1 cellular context compared by ENCODE assay signal in the genomic region with DNA sequence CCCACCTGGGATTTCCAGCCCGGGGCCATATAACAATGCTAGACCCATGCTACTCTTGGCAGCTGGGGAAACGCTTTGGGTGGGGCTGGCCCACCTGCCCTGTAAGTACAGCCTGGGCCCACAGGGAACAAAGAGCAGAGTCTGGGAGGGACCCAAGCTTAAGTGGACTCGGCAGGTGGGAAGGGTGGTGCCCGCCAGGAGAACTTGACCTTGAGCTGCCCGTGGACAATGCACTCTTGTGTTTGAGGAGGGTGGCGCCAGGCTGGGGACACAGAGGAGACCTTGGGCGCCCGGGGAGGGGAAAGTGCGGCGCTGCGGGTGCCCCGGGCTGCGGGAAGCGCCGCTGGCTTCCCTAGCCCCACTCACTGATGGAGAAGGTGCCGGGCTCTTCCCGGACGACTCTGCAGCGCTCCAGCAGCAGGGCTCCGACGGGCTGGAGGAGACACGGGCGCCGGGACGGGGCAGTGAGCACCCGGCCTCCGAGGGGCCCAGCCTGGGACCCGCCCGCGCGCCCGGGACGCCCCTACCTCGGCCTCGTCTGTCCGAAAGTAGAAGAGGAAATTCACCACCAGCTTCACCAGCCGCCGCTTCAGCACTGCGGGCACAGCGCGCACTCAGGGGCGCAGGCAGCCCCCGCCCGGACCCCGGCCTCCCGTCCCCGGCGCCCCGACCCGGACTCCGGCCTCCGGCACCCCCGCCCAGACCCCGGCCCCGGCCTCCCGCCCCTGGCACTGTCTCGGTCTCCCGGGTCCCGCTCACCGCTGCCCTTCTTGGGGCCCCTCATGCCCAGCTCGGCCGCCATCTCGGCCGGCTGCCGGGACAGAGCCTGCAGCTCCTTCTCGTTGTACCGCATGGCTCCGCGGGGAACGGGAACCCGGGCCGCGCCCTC.
TF ChIP-seq lines count a peak whose summit lies in the region.

No MANE protein-coding gene starts in this region.

TF ChIP-seq in HepG2, 621 proteins besides CTCF, POLR2A, EP300 and RAD21 (continued from another document and continues in another):
- no peak for TF ChIP-seq BORCS8-MEF2B (CRISPR knock-in tag; IDR thresholded peaks at IDR 0.05)
- TF ChIP-seq MTA3 (CRISPR knock-in tag; IDR thresholded peaks at IDR 0.05), result no peak
- no peak for TF ChIP-seq ZBTB1 (CRISPR knock-in tag; IDR thresholded peaks at IDR 0.05; ENCODE audit: borderline replicate concordance)
- no peak for TF ChIP-seq GZF1 (CRISPR knock-in tag; IDR thresholded peaks at IDR 0.05)
- no peak for TF ChIP-seq NR3C1 (CRISPR knock-in tag; IDR thresholded peaks at IDR 0.05)
- TF ChIP-seq ATM (IDR thresholded peaks at IDR 0.05; ENCODE audit: borderline replicate concordance), result no peak
- no peak for TF ChIP-seq ZNF329 (CRISPR knock-in tag; IDR thresholded peaks at IDR 0.05; ENCODE audit: low read depth)
- no peak for TF ChIP-seq ZBTB40 (IDR thresholded peaks at IDR 0.05)
- no peak for TF ChIP-seq ZBTB40 (CRISPR knock-in tag; IDR thresholded peaks at IDR 0.05)
- TF ChIP-seq ZNF773 (CRISPR knock-in tag; IDR thresholded peaks at IDR 0.05; ENCODE audit: borderline replicate concordance), result no peak
- TF ChIP-seq HIVEP1 (CRISPR knock-in tag; IDR thresholded peaks at IDR 0.05), result no peak; the same call in 1 of the 2 replicates
- peak; percentile 66; the same call in 1 of the 2 replicates for TF ChIP-seq HNRNPL (IDR thresholded peaks at IDR 0.05; ENCODE audit: low read depth, low read length)
- no peak for TF ChIP-seq ZNF232 (CRISPR knock-in tag; IDR thresholded peaks at IDR 0.05; ENCODE audit: borderline replicate concordance)
- TF ChIP-seq ZSCAN30 (CRISPR knock-in tag; IDR thresholded peaks at IDR 0.05), result no peak
- TF ChIP-seq ZNF253 (CRISPR knock-in tag; IDR thresholded peaks at IDR 0.05; ENCODE audit: borderline replicate concordance), result 0 out of 2 replicates have a peak, but pooled peaks have one; percentile 19
- TF ChIP-seq DNMT1 (CRISPR knock-in tag; IDR thresholded peaks at IDR 0.05), result no peak
- no peak for TF ChIP-seq SMAD1 (CRISPR knock-in tag; IDR thresholded peaks at IDR 0.05; ENCODE audit: borderline replicate concordance, low read depth)
- TF ChIP-seq ZBTB8A (CRISPR knock-in tag; IDR thresholded peaks at IDR 0.05; ENCODE audit: borderline replicate concordance, low read depth), result no peak
- TF ChIP-seq, protein P1, sequence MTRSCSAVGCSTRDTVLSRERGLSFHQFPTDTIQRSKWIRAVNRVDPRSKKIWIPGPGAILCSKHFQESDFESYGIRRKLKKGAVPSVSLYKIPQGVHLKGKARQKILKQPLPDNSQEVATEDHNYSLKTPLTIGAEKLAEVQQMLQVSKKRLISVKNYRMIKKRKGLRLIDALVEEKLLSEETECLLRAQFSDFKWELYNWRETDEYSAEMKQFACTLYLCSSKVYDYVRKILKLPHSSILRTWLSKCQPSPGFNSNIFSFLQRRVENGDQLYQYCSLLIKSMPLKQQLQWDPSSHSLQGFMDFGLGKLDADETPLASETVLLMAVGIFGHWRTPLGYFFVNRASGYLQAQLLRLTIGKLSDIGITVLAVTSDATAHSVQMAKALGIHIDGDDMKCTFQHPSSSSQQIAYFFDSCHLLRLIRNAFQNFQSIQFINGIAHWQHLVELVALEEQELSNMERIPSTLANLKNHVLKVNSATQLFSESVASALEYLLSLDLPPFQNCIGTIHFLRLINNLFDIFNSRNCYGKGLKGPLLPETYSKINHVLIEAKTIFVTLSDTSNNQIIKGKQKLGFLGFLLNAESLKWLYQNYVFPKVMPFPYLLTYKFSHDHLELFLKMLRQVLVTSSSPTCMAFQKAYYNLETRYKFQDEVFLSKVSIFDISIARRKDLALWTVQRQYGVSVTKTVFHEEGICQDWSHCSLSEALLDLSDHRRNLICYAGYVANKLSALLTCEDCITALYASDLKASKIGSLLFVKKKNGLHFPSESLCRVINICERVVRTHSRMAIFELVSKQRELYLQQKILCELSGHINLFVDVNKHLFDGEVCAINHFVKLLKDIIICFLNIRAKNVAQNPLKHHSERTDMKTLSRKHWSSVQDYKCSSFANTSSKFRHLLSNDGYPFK (CRISPR knock-in tag; IDR thresholded peaks at IDR 0.05; ENCODE audit: borderline replicate concordance), result no peak
- TF ChIP-seq DBP (CRISPR knock-in tag; IDR thresholded peaks at IDR 0.05; ENCODE audit: not compliant biosample characterization), result no peak
- 0 out of 2 replicates have a peak, but pooled peaks have one; percentile 35 for TF ChIP-seq ZBTB38 (CRISPR knock-in tag; IDR thresholded peaks at IDR 0.05)
- TF ChIP-seq, protein P2, sequence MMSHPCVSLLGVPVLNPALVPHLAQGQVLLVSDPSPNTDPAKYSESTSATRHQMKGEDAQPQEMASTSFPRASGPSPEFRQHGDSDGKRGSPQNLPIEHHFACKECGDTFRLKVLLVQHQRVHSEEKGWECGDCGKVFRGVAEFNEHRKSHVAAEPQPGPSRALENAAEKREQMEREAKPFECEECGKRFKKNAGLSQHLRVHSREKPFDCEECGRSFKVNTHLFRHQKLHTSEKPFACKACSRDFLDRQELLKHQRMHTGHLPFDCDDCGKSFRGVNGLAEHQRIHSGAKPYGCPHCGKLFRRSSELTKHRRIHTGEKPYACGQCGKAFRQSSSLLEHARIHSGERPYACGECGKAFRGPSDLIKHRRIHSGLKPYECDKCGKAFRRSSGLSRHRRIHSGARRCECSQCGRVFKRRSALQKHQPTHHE (CRISPR knock-in tag; IDR thresholded peaks at IDR 0.05; ENCODE audit: borderline replicate concordance), result no peak
- TF ChIP-seq BRD4 (CRISPR knock-in tag; IDR thresholded peaks at IDR 0.05), result no peak
- TF ChIP-seq GPN1 (CRISPR knock-in tag; IDR thresholded peaks at IDR 0.05; ENCODE audit: borderline replicate concordance), result no peak
- TF ChIP-seq ZBTB7A (CRISPR knock-in tag; IDR thresholded peaks at IDR 0.05), result no peak
- no peak for TF ChIP-seq ZFP37 (CRISPR knock-in tag; IDR thresholded peaks at IDR 0.05; ENCODE audit: borderline replicate concordance)
- peak; percentile 83 for TF ChIP-seq TBL1XR1 (IDR thresholded peaks at IDR 0.05; ENCODE audit: borderline replicate concordance, low read length, partially characterized antibody)
- TF ChIP-seq USF2 (IDR thresholded peaks at IDR 0.05; ENCODE audit: low read depth, low read length), result no peak
- TF ChIP-seq USF2 (CRISPR knock-in tag; IDR thresholded peaks at IDR 0.05; ENCODE audit: borderline replicate concordance), result no peak
- TF ChIP-seq, protein P3, sequence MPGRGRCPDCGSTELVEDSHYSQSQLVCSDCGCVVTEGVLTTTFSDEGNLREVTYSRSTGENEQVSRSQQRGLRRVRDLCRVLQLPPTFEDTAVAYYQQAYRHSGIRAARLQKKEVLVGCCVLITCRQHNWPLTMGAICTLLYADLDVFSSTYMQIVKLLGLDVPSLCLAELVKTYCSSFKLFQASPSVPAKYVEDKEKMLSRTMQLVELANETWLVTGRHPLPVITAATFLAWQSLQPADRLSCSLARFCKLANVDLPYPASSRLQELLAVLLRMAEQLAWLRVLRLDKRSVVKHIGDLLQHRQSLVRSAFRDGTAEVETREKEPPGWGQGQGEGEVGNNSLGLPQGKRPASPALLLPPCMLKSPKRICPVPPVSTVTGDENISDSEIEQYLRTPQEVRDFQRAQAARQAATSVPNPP (CRISPR knock-in tag; IDR thresholded peaks at IDR 0.05), result no peak
- TF ChIP-seq ZNF776 (CRISPR knock-in tag; IDR thresholded peaks at IDR 0.05), result no peak
- TF ChIP-seq ARNTL (CRISPR knock-in tag; IDR thresholded peaks at IDR 0.05), result no peak
- no peak for TF ChIP-seq ASH2L (IDR thresholded peaks at IDR 0.05; ENCODE audit: insufficient read length, low read depth, low read length)
- TF ChIP-seq ZSCAN5A (CRISPR knock-in tag; IDR thresholded peaks at IDR 0.05; ENCODE audit: borderline replicate concordance), result no peak
- TF ChIP-seq, protein P4, sequence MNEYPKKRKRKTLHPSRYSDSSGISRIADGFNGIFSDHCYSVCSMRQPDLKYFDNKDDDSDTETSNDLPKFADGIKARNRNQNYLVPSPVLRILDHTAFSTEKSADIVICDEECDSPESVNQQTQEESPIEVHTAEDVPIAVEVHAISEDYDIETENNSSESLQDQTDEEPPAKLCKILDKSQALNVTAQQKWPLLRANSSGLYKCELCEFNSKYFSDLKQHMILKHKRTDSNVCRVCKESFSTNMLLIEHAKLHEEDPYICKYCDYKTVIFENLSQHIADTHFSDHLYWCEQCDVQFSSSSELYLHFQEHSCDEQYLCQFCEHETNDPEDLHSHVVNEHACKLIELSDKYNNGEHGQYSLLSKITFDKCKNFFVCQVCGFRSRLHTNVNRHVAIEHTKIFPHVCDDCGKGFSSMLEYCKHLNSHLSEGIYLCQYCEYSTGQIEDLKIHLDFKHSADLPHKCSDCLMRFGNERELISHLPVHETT (CRISPR knock-in tag; conservative IDR thresholded peaks at IDR 0.05), result no peak; the same call in 1 of the 2 replicates
- no peak for TF ChIP-seq ZNF713 (CRISPR knock-in tag; IDR thresholded peaks at IDR 0.05)
